Comparison of ENCODE assay signal across 15 cellular contexts in the genomic region with DNA sequence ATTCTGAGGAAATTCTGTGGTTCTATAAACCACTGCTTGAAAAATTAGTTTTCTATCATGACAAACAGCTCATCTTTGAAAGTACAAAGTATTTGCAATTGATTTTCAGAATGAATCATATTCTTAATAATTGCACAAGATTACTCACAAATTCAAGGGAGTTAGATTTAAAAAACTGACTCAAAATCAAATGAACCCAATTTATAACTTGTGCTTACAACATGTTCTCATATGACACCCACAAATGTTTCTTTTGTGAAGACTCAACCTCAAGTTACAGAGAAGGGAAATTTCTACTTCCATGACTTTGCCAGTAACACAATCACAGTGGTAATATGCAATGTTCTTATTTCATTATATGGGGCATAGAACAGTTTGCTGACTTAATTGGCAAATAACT.
"Had no signal": no experiment of that assay in that cellular context is flagged by ENCODE, and none has a peak within 500 bp of the region (broad histone marks: within the 10 kb centered on the region; RNA-seq: fewer than 3 reads in every experiment).

No MANE protein-coding gene starts in this region.

- H3K27ac ChIP-seq: pancreas, right lobe of liver, stomach, testis, upper lobe of right lung had no signal

- H3K27me3 ChIP-seq: dorsolateral prefrontal cortex, pancreas, right lobe of liver, stomach, testis, upper lobe of right lung had no signal

- H3K9me3 ChIP-seq: pancreas, right lobe of liver, stomach, testis, upper lobe of right lung had no signal

- ATAC-seq: activated CD4-positive, alpha-beta T cell treated with anti-CD3 and anti-CD28 coated beads for 36 hours; naive thymus-derived CD8-positive, alpha-beta T cell; pancreas; right lobe of liver; stimulated activated effector memory CD8-positive, alpha-beta T cell treated with anti-CD3 and anti-CD28 coated beads, Interleukin-12 subunit alpha, Interleukin-12 subunit beta, amount 100 ng/mL, for 72 hours; upper lobe of right lung had no signal

- H3K4me3 ChIP-seq: dorsolateral prefrontal cortex, pancreas, right lobe of liver, stomach, testis, upper lobe of right lung had no signal

- DNase-seq: activated CD4-positive, alpha-beta memory T cell treated with anti-CD3 and anti-CD28 coated beads for 36 hours; activated CD4-positive, alpha-beta T cell treated with anti-CD3 and anti-CD28 coated beads for 36 hours; activated T-cell treated with anti-CD3 and anti-CD28 coated beads for 4 hours; amniotic stem cell; dorsolateral prefrontal cortex; endodermal cell; erythroblast; naive thymus-derived CD8-positive, alpha-beta T cell; pancreas; right lobe of liver; stimulated activated CD4-positive, alpha-beta T cell treated with anti-CD3 and anti-CD28 coated beads, Interleukin-4, amount 100 ng/mL, for 24 hours; stomach; testis; upper lobe of right lung had no signal

- H3K36me3 ChIP-seq: pancreas, right lobe of liver, stomach, upper lobe of right lung had no signal

- H3K4me1 ChIP-seq: right lobe of liver, testis, upper lobe of right lung had no signal
